ENCODE assay signal across 10 cellular contexts in the genomic region with DNA sequence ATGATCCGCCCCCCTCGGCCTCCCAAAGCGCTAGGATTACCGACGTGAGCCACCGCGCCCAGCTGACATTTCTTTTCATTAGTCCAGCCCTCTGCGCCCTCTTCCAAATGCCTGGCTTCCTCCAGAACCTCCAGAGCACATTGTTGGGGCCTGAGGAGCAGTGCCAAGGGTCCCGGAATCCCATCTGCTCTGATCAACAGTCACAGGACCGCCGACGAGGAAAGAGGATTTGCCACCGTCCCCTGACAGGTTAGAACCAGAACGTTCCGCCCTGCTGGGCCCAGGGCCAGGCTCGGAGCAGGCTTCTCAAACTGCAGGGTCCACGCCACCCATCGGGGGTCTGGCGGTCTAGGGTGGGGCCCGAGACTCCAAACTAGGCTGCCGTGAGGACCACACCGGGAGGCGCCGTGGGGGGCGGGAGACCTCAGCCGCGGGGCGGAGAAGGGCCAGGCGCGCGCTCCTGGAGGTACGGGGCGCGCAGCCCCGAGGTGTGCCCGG. TPM values are rescaled to one million over a fixed set of nuclear protein-coding genes. Genes with fewer than 3 reads are reported as not detected.
DNase-seq lines count a peak whose midpoint lies in the region; ATAC-seq and TF ChIP-seq lines count a peak whose summit lies in the region.
"Had no signal": no experiment of that assay in that cellular context is flagged by ENCODE, and none has a peak within 500 bp of the region (broad histone marks: within the 10 kb centered on the region; RNA-seq: fewer than 3 reads in every experiment).

No MANE protein-coding gene starts in this region.

- no peaks in the 10 kb centered on the region for H3K9me3 Mint-ChIP-seq in stimulated activated effector memory CD8-positive, alpha-beta T cell treated with anti-CD3 and anti-CD28 coated beads, Interleukin-12 subunit alpha, Interleukin-12 subunit beta, amount 100 ng/mL, for 72 hours

- H3K27me3 ChIP-seq in IMR-90 (ENCODE audit: control insufficient read depth, insufficient read depth, low read length) = peaks cover 34% of the 10 kb centered on the region

- no peak overlapping the region for H3K23ac ChIP-seq in IMR-90 (ENCODE audit: low read depth, low read length)

- no peak overlapping the region for H2AK9ac ChIP-seq in IMR-90 (replicated peaks; ENCODE audit: low read depth, low read length, poor library complexity)

- H3K4me1 Mint-ChIP-seq in stimulated activated effector memory CD8-positive, alpha-beta T cell treated with anti-CD3 and anti-CD28 coated beads, Interleukin-12 subunit alpha, Interleukin-12 subunit beta, amount 100 ng/mL, for 72 hours = peaks cover 18% of the 10 kb centered on the region

- no peak overlapping the region for H4K5ac ChIP-seq in IMR-90 (ENCODE audit: low read depth, low read length)

- no peak overlapping the region for H3K4ac ChIP-seq in IMR-90 (ENCODE audit: low read depth, low read length)

- intact Hi-C loops in IMR-90 (cut with micrococcal nuclease) = no loop called here

- no peak overlapping the region for H3K27ac ChIP-seq in IMR-90 (ENCODE audit: insufficient read depth, low read length)
- H3K27ac ChIP-seq: 22Rv1 had no signal

- no peak overlapping the region for H4K8ac ChIP-seq in IMR-90 (ENCODE audit: low read depth in 2 of 2, low read length in 2 of 2)

- H2AK5ac ChIP-seq in IMR-90 (ENCODE audit: low read depth, low read length) = no peak overlapping the region

- H3K4me3 ChIP-seq in IMR-90 (ENCODE audit: insufficient read depth, low read depth, low read length) = no peak overlapping the region

- H3K14ac ChIP-seq in IMR-90 (replicated peaks; ENCODE audit: low read depth, low read length) = no peak overlapping the region

- no peaks in the 10 kb centered on the region for H3K4me1 ChIP-seq in IMR-90 (ENCODE audit: control insufficient read depth, insufficient read depth, low read length)

- H4K91ac ChIP-seq in IMR-90 (ENCODE audit: insufficient read depth, low read depth, low read length) = no peak overlapping the region

- H2BK5ac ChIP-seq in IMR-90 (ENCODE audit: low read depth, low read length, poor library complexity, severe bottlenecking) = no peak overlapping the region

- BruUV-seq in IMR-90 (replicated peaks; lab: Mats Ljungman, UMichigan) = no TSS peak

- no peak overlapping the region for H2BK120ac ChIP-seq in IMR-90 (ENCODE audit: low read depth, low read length)

- TF ChIP-seq RAD21 in IMR-90 (IDR thresholded peaks at IDR 0.05; ENCODE audit: low read length) = no peak

- no peak for TF ChIP-seq POLR2A in IMR-90 (IDR thresholded peaks at IDR 0.05; ENCODE audit: low read depth, low read length)

- H2BK15ac ChIP-seq in IMR-90 (ENCODE audit: low read depth, low read length) = no peak overlapping the region

- H3K4me2 ChIP-seq in IMR-90 (ENCODE audit: low read depth, low read length) = no peak overlapping the region; the same call in 1 of the 2 replicates

- DNase-seq in DMS53 (lab: John Stamatoyannopoulos, UW) (peak; percentile 32), DMS53 treated with DMSO at 0.1 percent for 48 hours (lab: John Stamatoyannopoulos, UW; ENCODE audit: unreplicated experiment) (no peak), IMR-90 (no peak), GOT3 (lab: John Stamatoyannopoulos, UW) (no peak), ACHN (no peak)
- no peak for DNase-seq in stimulated activated effector memory CD8-positive, alpha-beta T cell treated with anti-CD3 and anti-CD28 coated beads, Interleukin-12 subunit alpha, Interleukin-12 subunit beta, amount 100 ng/mL, for 72 hours (ENCODE audit: low spot score in 2 of 2)
- DNase-seq in activated CD4-positive, alpha-beta T cell treated with anti-CD3 and anti-CD28 coated beads for 1 hour = no peak
- DNase-seq: NCI-H69 had no signal

- no peak overlapping the region for H3K9ac ChIP-seq in IMR-90 (ENCODE audit: low read depth, low read length)

- ATAC-seq in IMR-90 (ENCODE audit: low read depth) (no peak), esophagus mucosa (peak; percentile 18)
- ATAC-seq in stimulated activated effector memory CD8-positive, alpha-beta T cell treated with anti-CD3 and anti-CD28 coated beads, Interleukin-12 subunit alpha, Interleukin-12 subunit beta, amount 100 ng/mL, for 72 hours = peak; percentile 3

- POLR2A ChIA-PET in IMR-90 (lab: Charles Lee; ENCODE audit: unreplicated experiment) = no interaction called here

- TF ChIP-seq CTCF in IMR-90 (conservative IDR thresholded peaks at IDR 0.05; ENCODE audit: low read depth, low read length) = no peak

- H3K79me1 ChIP-seq in IMR-90 (ENCODE audit: low read depth in 1 of 2, low read length in 2 of 2) = no peaks in the 10 kb centered on the region

- peak overlapping the region; percentile 80 for H2AFZ ChIP-seq in IMR-90 (replicated peaks; ENCODE audit: low read length, poor library complexity)

- no peak overlapping the region for H3K18ac ChIP-seq in IMR-90 (ENCODE audit: low read depth, low read length)

- whole genome bisulfite sequencing in IMR-90 (ENCODE audit: extremely low coverage in 2 of 2, insufficient read length in 1 of 2), 2 experiments = 40% methylated on average over 29 of the region's 36 CpGs; no CpG with 5 or more reads in 1 of the 2 experiments

- no peaks in the 10 kb centered on the region for H4K20me1 ChIP-seq in IMR-90 (ENCODE audit: insufficient read depth, low read length)

- H3K27ac Mint-ChIP-seq in stimulated activated effector memory CD8-positive, alpha-beta T cell treated with anti-CD3 and anti-CD28 coated beads, Interleukin-12 subunit alpha, Interleukin-12 subunit beta, amount 100 ng/mL, for 72 hours = no peak overlapping the region

- in situ Hi-C loops in IMR-90 (cut with MboI; ENCODE audit: low sequenced_read_pairs) = no loop called here
- in situ Hi-C loops in ACHN (cut with HindIII; ENCODE audit: low pct_ligation_motif_present, low pct_unique_long_range_greater_than_20kb, low sequenced_read_pairs) = no loop called here

- no peak overlapping the region for H2BK20ac ChIP-seq in IMR-90 (ENCODE audit: low read depth, low read length)

- H3K9me3 ChIP-seq in IMR-90 (ENCODE audit: control insufficient read depth, insufficient read depth, low read length) = peaks cover 6% of the 10 kb centered on the region

- no peaks in the 10 kb centered on the region for H3K36me3 ChIP-seq in IMR-90 (ENCODE audit: control insufficient read depth, insufficient read depth, low read length)

- no peaks in the 10 kb centered on the region for H3K36me3 Mint-ChIP-seq in stimulated activated effector memory CD8-positive, alpha-beta T cell treated with anti-CD3 and anti-CD28 coated beads, Interleukin-12 subunit alpha, Interleukin-12 subunit beta, amount 100 ng/mL, for 72 hours

- dilution Hi-C loops in IMR-90 (cut with HindIII; ENCODE audit: low sequenced_read_pairs, unreplicated experiment) = no loop called here

- H3K56ac ChIP-seq in IMR-90 (ENCODE audit: extremely low read depth, insufficient read depth, low read length) = no peak overlapping the region

- H3K4me3 Mint-ChIP-seq in stimulated activated effector memory CD8-positive, alpha-beta T cell treated with anti-CD3 and anti-CD28 coated beads, Interleukin-12 subunit alpha, Interleukin-12 subunit beta, amount 100 ng/mL, for 72 hours = no peak overlapping the region

- no peaks in the 10 kb centered on the region for H3K9me1 ChIP-seq in IMR-90 (ENCODE audit: insufficient read depth, low read length)

- CTCF ChIA-PET in IMR-90 (lab: Yijun Ruan, JAX) = no interaction called here

TF ChIP-seq in IMR-90, 13 proteins besides CTCF, POLR2A, EP300 and RAD21:
- TF ChIP-seq CHD1 (IDR thresholded peaks at IDR 0.05; ENCODE audit: low read depth, low read length) = no peak
- no peak for TF ChIP-seq RFX5 (IDR thresholded peaks at IDR 0.05; ENCODE audit: low read depth, low read length)
- TF ChIP-seq, protein P1, sequence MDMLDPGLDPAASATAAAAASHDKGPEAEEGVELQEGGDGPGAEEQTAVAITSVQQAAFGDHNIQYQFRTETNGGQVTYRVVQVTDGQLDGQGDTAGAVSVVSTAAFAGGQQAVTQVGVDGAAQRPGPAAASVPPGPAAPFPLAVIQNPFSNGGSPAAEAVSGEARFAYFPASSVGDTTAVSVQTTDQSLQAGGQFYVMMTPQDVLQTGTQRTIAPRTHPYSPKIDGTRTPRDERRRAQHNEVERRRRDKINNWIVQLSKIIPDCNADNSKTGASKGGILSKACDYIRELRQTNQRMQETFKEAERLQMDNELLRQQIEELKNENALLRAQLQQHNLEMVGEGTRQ (IDR thresholded peaks at IDR 0.05; ENCODE audit: low read depth, low read length) = no peak
- no peak for TF ChIP-seq BHLHE40 (IDR thresholded peaks at IDR 0.05; ENCODE audit: low read depth, low read length)
- no peak for TF ChIP-seq MAZ (IDR thresholded peaks at IDR 0.05; ENCODE audit: borderline replicate concordance, low read depth, low read length)
- TF ChIP-seq FOS (IDR thresholded peaks at IDR 0.05; ENCODE audit: low read depth, low read length) = no peak
- TF ChIP-seq MXI1 (IDR thresholded peaks at IDR 0.05; ENCODE audit: borderline replicate concordance, low read depth, low read length) = no peak
- TF ChIP-seq MAFK (IDR thresholded peaks at IDR 0.05; ENCODE audit: low read depth, low read length) = no peak
- TF ChIP-seq, protein P2, sequence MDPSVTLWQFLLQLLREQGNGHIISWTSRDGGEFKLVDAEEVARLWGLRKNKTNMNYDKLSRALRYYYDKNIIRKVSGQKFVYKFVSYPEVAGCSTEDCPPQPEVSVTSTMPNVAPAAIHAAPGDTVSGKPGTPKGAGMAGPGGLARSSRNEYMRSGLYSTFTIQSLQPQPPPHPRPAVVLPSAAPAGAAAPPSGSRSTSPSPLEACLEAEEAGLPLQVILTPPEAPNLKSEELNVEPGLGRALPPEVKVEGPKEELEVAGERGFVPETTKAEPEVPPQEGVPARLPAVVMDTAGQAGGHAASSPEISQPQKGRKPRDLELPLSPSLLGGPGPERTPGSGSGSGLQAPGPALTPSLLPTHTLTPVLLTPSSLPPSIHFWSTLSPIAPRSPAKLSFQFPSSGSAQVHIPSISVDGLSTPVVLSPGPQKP (IDR thresholded peaks at IDR 0.05; ENCODE audit: borderline replicate concordance, low read depth, low read length) = no peak
- TF ChIP-seq SMC3 (IDR thresholded peaks at IDR 0.05; ENCODE audit: low read depth, low read length) = no peak
- no peak for TF ChIP-seq NFE2L2 (IDR thresholded peaks at IDR 0.05; ENCODE audit: low read depth, low read length)
- TF ChIP-seq CEBPB (IDR thresholded peaks at IDR 0.05; ENCODE audit: low read depth, low read length) = no peak
- no peak for TF ChIP-seq RCOR1 (IDR thresholded peaks at IDR 0.05; ENCODE audit: insufficient replicate concordance, low read length)

RNA-seq across cellular contexts. Expression of a gene that starts 36.9 kb away (rescaled TPM):
- total RNA-seq in IMR-90 (2012; rRNA removed) = 35.8 and 46.8 TPM in 2 replicates
- polyA plus RNA-seq in IMR-90 (2012; rRNA removed) = 274 and 275 TPM in 2 replicates
- polyA plus RNA-seq in IMR-90 (2012; cell fraction: cytosol; rRNA removed) = 429 TPM in 2 replicates
- 107 and 149 TPM in 2 replicates for polyA plus RNA-seq in IMR-90 (2012; cell fraction: nucleus; rRNA removed; ENCODE audit: low replicate concordance)
- 7.3 TPM for total RNA-seq in esophagus mucosa
